In genomic region chr17:28042657-28042720, GRCh38 we compare ENCODE assay signal across 8 cellular contexts. TPM values are rescaled to one million over a fixed set of nuclear protein-coding genes. Genes with fewer than 3 reads are reported as not detected.
A peak's percentile ranks its signal among the peaks of the same experiment; 100 is the strongest.
DNase-seq lines count a peak whose midpoint lies in the region; ATAC-seq and TF ChIP-seq lines count a peak whose summit lies in the region.

NLK (plus strand) TSS chr17:28042677; CDS start chr17:28042874, 197 bp downstream.

- TF ChIP-seq CTCF in CD14-positive monocyte (IDR thresholded peaks at IDR 0.05) (no peak), Panc1 (IDR thresholded peaks at IDR 0.05) (no peak), esophagus muscularis mucosa (IDR thresholded peaks at IDR 0.05) (no peak), neural progenitor cell (IDR thresholded peaks at IDR 0.05) (no peak)

- H3K36me3 ChIP-seq in Panc1 (ENCODE audit: control insufficient read depth, insufficient read depth, low read length) (peaks cover 3% of the 10 kb centered on the region), esophagus muscularis mucosa (no peaks in the 10 kb centered on the region), neural progenitor cell (no peaks in the 10 kb centered on the region)

- peaks cover 57% of the 10 kb centered on the region for H3K79me2 ChIP-seq in neural progenitor cell (ENCODE audit: low read depth)

- H3K4me1 Mint-ChIP-seq in CD14-positive monocyte = peaks cover 60% of the 10 kb centered on the region
- peaks cover 51% of the 10 kb centered on the region for H3K4me1 Mint-ChIP-seq in neural progenitor cell

- H3K27me3 ChIP-seq in Panc1 (ENCODE audit: control insufficient read depth, insufficient read depth, low read length) (no peaks in the 10 kb centered on the region; the same call in 1 of the 2 replicates), esophagus muscularis mucosa (no peaks in the 10 kb centered on the region), neural progenitor cell (no peaks in the 10 kb centered on the region)

- H3K9me3 ChIP-seq in Panc1 (ENCODE audit: control insufficient read depth, insufficient read depth, low read depth, low read length) = no peaks in the 10 kb centered on the region
- H3K9me3 ChIP-seq in esophagus muscularis mucosa = no peaks in the 10 kb centered on the region
- H3K9me3 ChIP-seq in neural progenitor cell (ENCODE audit: low read depth) = no peaks in the 10 kb centered on the region

- H2AFZ ChIP-seq in neural progenitor cell (replicated peaks) = no peak within 1 kb of the TSS

- H3K9me3 Mint-ChIP-seq in CD14-positive monocyte (peaks cover 0 to 16% (median 3%) of the 10 kb centered on the region in 7 donors), neural progenitor cell (no peaks in the 10 kb centered on the region)

- H3K4me3 Mint-ChIP-seq in CD14-positive monocyte (peak within 1 kb of the TSS; percentile 84 to 98), neural progenitor cell (peak within 1 kb of the TSS; percentile 94)

- H3K36me3 Mint-ChIP-seq in CD14-positive monocyte (peaks cover 14 to 17% of the 10 kb centered on the region in 2 donors), neural progenitor cell (peaks cover 8% of the 10 kb centered on the region)

- peaks cover 38% of the 10 kb centered on the region for H4K20me1 ChIP-seq in neural progenitor cell (ENCODE audit: low read depth)

- no TSS peak for BruUV-seq in Panc1 (replicated peaks; lab: Mats Ljungman, UMichigan)

- POLR2A ChIA-PET in Panc1 (lab: Charles Lee) = no interaction called here

- DNase-seq in CD14-positive monocyte (ENCODE audit: low spot score) (no peak), Panc1 (ENCODE audit: low read depth, low spot score) (no peak), esophagus muscularis mucosa (ENCODE audit: extremely low spot score) (no peak), neural progenitor cell (ENCODE audit: low spot score) (no peak), GM19240 (ENCODE audit: insufficient read length, low spot score) (no peak), NCI-H510A treated with DMSO at 0.1 percent for 48 hours (lab: John Stamatoyannopoulos, UW) (no peak)
- no peak for DNase-seq in activated CD4-positive, CD25-positive, alpha-beta regulatory T cell (lab: John Stamatoyannopoulos, UW)

- H3K4me1 ChIP-seq in Panc1 (ENCODE audit: control insufficient read depth, insufficient read depth, low read length) (peaks cover 47% of the 10 kb centered on the region), esophagus muscularis mucosa (peaks cover 40 to 60% (median 48%) of the 10 kb centered on the region in 4 donors), neural progenitor cell (peaks cover 46% of the 10 kb centered on the region)

- TF ChIP-seq EP300 in esophagus muscularis mucosa (IDR thresholded peaks at IDR 0.05) = no peak

- ATAC-seq in Panc1 = no peak
- no peak for ATAC-seq in HG03095 (IDR thresholded peaks at IDR 0.05; ENCODE audit: unreplicated experiment)

- in situ Hi-C loops in Panc1 (cut with HindIII; ENCODE audit: low pct_unique_long_range_greater_than_20kb, low sequenced_read_pairs) = no loop called here

- intact Hi-C loops in CD14-positive monocyte (cut with micrococcal nuclease) = loop anchor here (5.0 to 10.0 kb wide), 3 partner anchors 80 to 698 kb away; partner anchors contain the start of genes IFT20 (in 1 of the 2) and TNFAIP1 (in 1 of the 2)
- intact Hi-C loops in Panc1 (cut with micrococcal nuclease; ENCODE audit: unreplicated experiment) = no loop called here
- intact Hi-C loops in esophagus muscularis mucosa (cut with DNase I) = loop anchor here (10.0 kb wide), 2 partner anchors 148 to 292 kb away; partner anchors contain the start of genes IFT20, LYRM9 and TNFAIP1

- H3K27me3 Mint-ChIP-seq in CD14-positive monocyte (ENCODE audit: low read depth in 3 of 3) (peaks cover 2 to 16% (median 6%) of the 10 kb centered on the region in 3 donors), neural progenitor cell (ENCODE audit: insufficient read depth, low read depth) (peaks cover 3% of the 10 kb centered on the region)

- H3K4me2 ChIP-seq in neural progenitor cell = peak within 1 kb of the TSS; percentile 89

- H3F3A ChIP-seq in neural progenitor cell (ENCODE audit: low read depth) = peaks cover 11% of the 10 kb centered on the region

- H3K9ac ChIP-seq in neural progenitor cell = peak within 1 kb of the TSS; percentile 74

- CTCF ChIA-PET in Panc1 (lab: Charles Lee) = no interaction called here

- H3K27ac ChIP-seq in Panc1 (ENCODE audit: low read length) (peak within 1 kb of the TSS; percentile 86), esophagus muscularis mucosa (replicated peaks in 1 of 4) (peak within 1 kb of the TSS; percentile 90 to 95 (median 92)), neural progenitor cell (peak within 1 kb of the TSS; percentile 54)

- peak within 1 kb of the TSS; percentile 72 to 80 for H3K4me3 ChIP-seq in Panc1 (ENCODE audit: low read depth in 2 of 2, low read length in 2 of 2)
- peak within 1 kb of the TSS; percentile 79 to 98 (median 91) for H3K4me3 ChIP-seq in esophagus muscularis mucosa
- peak within 1 kb of the TSS; percentile 89 for H3K4me3 ChIP-seq in neural progenitor cell

- H3K27ac Mint-ChIP-seq in CD14-positive monocyte (peak within 1 kb of the TSS; percentile 85 to 95 (median 93)), neural progenitor cell (peak within 1 kb of the TSS; percentile 11)

- TF ChIP-seq POLR2A in esophagus muscularis mucosa (IDR thresholded peaks at IDR 0.05; ENCODE audit: low read depth) = no peak

- WGBS in esophagus muscularis mucosa = 96% methylated on average over 1 of the region's 1 CpG

RNA-seq across cellular contexts. Expression of gene NLK, which starts in this region (rescaled TPM):
- polyA plus RNA-seq in CD14-positive monocyte = 1 to 10 TPM; 1.7 to 2.0 TPM
- total RNA-seq in Panc1 (2021; ENCODE audit: unreplicated experiment) (28.0 TPM), esophagus muscularis mucosa (10 to 100 TPM; 10.1 to 16.2 (median 12.6) TPM), neural progenitor cell (ENCODE audit: low replicate concordance) (50.1 and 61.7 TPM in 2 replicates)
- 12.3 TPM for polyA plus RNA-seq in Panc1 (2012; ENCODE audit: insufficient read length)
